In the genomic region with DNA sequence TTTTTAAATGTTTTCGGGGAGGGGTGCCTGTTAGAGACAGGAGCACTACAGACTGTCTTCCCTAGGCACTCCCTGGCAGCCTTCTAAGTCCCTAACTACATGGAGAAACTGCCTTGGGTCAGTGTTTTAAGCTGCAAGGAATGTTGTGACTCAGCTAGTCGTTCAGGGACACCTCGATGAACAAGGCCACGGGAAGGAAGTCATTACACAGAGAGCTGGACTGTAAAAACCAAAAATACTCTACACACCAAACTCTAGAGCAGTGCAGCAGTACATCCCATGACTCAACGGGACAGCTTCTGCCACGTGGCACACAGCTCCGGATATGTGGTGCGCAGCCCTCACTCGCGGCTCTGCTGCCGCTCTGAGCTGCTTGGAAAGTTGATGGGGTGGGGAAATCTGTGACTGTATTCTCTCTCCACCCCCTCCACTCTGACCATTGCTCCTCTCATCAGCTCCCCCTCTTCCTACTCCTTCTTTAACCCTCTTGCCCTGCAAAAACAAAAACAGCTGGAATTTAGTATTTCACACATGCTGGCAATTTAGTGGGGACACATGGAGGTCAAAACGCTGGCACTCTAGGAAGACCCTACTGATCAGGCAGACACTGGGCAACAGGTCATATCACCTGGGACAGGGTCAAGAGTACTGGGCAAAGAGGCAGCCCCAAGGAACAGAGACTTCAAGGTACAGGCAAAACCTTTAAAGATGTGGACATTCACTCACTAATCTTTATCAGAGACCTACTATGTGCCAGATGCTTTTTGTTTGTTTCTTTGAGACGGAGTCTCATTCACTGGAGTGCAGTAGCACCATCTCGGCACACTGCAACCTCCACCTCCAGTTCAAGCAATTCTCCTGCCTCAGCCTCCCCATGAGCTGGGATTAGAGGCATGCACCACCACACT, we compare ENCODE assay signal across 8 cellular contexts. TPM values are rescaled to one million over a fixed set of nuclear protein-coding genes. Genes with fewer than 3 reads are reported as not detected.
DNase-seq lines count a peak whose midpoint lies in the region; ATAC-seq and TF ChIP-seq lines count a peak whose summit lies in the region.

No MANE protein-coding gene starts in this region.

- ATAC-seq in sciatic nerve, result peak; percentile 97
- no peak for ATAC-seq in HG02798 (IDR thresholded peaks at IDR 0.05; ENCODE audit: poor library complexity, unreplicated experiment)
- ATAC-seq in GM21515 (IDR thresholded peaks at IDR 0.05; ENCODE audit: unreplicated experiment), result no peak

- no peaks in the 10 kb centered on the region for H3K27me3 ChIP-seq in Peyer's patch

- H3K27ac ChIP-seq in Peyer's patch, result peak overlapping the region; percentile 27 to 63 (median 47)

- H3K9me3 ChIP-seq in Peyer's patch, result no peaks in the 10 kb centered on the region

- peaks cover 0 to 3% (median 0%) of the 10 kb centered on the region in 4 donors for H3K4me1 ChIP-seq in Peyer's patch

- H3K36me3 ChIP-seq in Peyer's patch, result no peaks in the 10 kb centered on the region

- DNase-seq in CD1c-positive myeloid dendritic cell (ENCODE audit: extremely low spot score), result peak; percentile 32
- peak; percentile 100 for DNase-seq in HCEC 1CT
- DNase-seq in Peyer's patch, result peak in 2 of 3 donors; percentile 59 to 83
- DNase-seq in activated effector memory CD4-positive, alpha-beta T cell treated with anti-CD3 and anti-CD28 coated beads, Interleukin-2, amount 50 U/mL, for 16 hours, result peak; percentile 84
- peak; percentile 87 for DNase-seq in glomerular endothelial cell (ENCODE audit: extremely low read depth, low read depth, low spot score)
- peak; percentile 80 for DNase-seq in sciatic nerve (ENCODE audit: low spot score)

- TF ChIP-seq POLR2A in Peyer's patch (IDR thresholded peaks at IDR 0.05), result no peak

- TF ChIP-seq CTCF in Peyer's patch (IDR thresholded peaks at IDR 0.05), result no peak

- intact Hi-C loops in sciatic nerve (cut with DNase I), result loop anchor here (10.0 kb wide), 1 partner anchor 85 kb away; no protein-coding TSS in a partner anchor

- H3K4me3 ChIP-seq in Peyer's patch, result no peak overlapping the region

RNA-seq across cellular contexts. Expression of a gene that starts 10.9 kb away (rescaled TPM):
- total RNA-seq in Peyer's patch, result 100 to 1,000 TPM in 3 of 4 donors, 10 to 100 TPM in 1; 85.0 to 320 (median 222) TPM
- 4.1 and 4.6 TPM in 2 replicates for total RNA-seq in glomerular endothelial cell
- total RNA-seq in sciatic nerve, result 12.9 TPM

RNA-seq across cellular contexts. Expression of a gene that starts 12.2 kb away (rescaled TPM):
- 10 to 100 TPM; 33.8 to 53.0 (median 39.5) TPM for total RNA-seq in Peyer's patch
- total RNA-seq in glomerular endothelial cell, result 13.8 and 16.9 TPM in 2 replicates
- total RNA-seq in sciatic nerve, result 39.7 TPM

RNA-seq across cellular contexts. Expression of a gene that starts 36.9 kb away (rescaled TPM):
- total RNA-seq in Peyer's patch (under 1 TPM in 1 of 4 donors, not detected in 3; 0.66 TPM), glomerular endothelial cell (0.15 and 0.53 TPM in 2 replicates), sciatic nerve (9.9 TPM)

Comparison
In these comparisons a context has a peak if more than half of its experiments do, and no peak if none do; other contexts are left out.
1. DNase-seq: peak in every context shown above with its lines; median percentile 100 in HCEC 1CT; 87 in glomerular endothelial cell; 84 in activated effector memory CD4-positive, alpha-beta T cell treated with anti-CD3 and anti-CD28 coated beads, Interleukin-2, amount 50 U/mL, for 16 hours; 80 in sciatic nerve; 71 in Peyer's patch; 32 in CD1c-positive myeloid dendritic cell.